In genomic region chr20:44911264-44911921, GRCh38 we compare ENCODE assay signal across 8 cellular contexts. TPM values are rescaled to one million over a fixed set of nuclear protein-coding genes. Genes with fewer than 3 reads are reported as not detected.
DNase-seq lines count a peak whose midpoint lies in the region; ATAC-seq and TF ChIP-seq lines count a peak whose summit lies in the region.

No MANE protein-coding gene starts in this region.

- ATAC-seq in sciatic nerve: no peak

- H3K27me3 ChIP-seq in esophagus squamous epithelium: no peaks in the 10 kb centered on the region

- peak in 5 of 6 experiments; percentile 13 to 32 (median 29) for DNase-seq in stimulated activated naive CD4-positive, alpha-beta T cell (lab: John Stamatoyannopoulos, UW)
- no peak for DNase-seq in stimulated activated naive CD4-positive, alpha-beta T cell treated with Interleukin-2 at 50 U/mL for 16 hours (lab: John Stamatoyannopoulos, UW)
- DNase-seq in NCI-H460 (ENCODE audit: extremely low read depth, low read depth) (peak; percentile 85), fibroblast of the aortic adventitia (ENCODE audit: low read depth) (peak; percentile 54), sciatic nerve (ENCODE audit: low spot score) (no peak), esophagus squamous epithelium (lab: John Stamatoyannopoulos, UW) (no peak)
- peak; percentile 53 for DNase-seq in activated CD8-positive, alpha-beta memory T cell treated with anti-CD3 and anti-CD28 coated beads, Interleukin-2, amount 50 U/mL, for 4 hours
- DNase-seq in stimulated activated CD4-positive, alpha-beta T cell treated with anti-CD3 and anti-CD28 coated beads, Interleukin-15, amount 100 ng/mL, for 24 hours: peak; percentile 73

- TF ChIP-seq CTCF in fibroblast of the aortic adventitia (IDR thresholded peaks at IDR 0.05; ENCODE audit: insufficient read depth, low read length) (peak; percentile 43), esophagus squamous epithelium (IDR thresholded peaks at IDR 0.05) (peak in 3 of 6 experiments; percentile 4 to 34 (median 12))

- WGBS in esophagus squamous epithelium, 2 donors: 52 to 65% methylated on average over 19 to 21 of the region's 21 CpGs

- H3K4me3 ChIP-seq in fibroblast of the aortic adventitia (ENCODE audit: low read depth, low read length) (no peak overlapping the region), esophagus squamous epithelium (no peak overlapping the region)

- H3K27ac ChIP-seq in esophagus squamous epithelium: no peak overlapping the region

- peaks cover 5 to 27% (median 8%) of the 10 kb centered on the region in 3 donors for H3K4me1 ChIP-seq in esophagus squamous epithelium

- intact Hi-C loops in sciatic nerve (cut with DNase I): no loop called here
- intact Hi-C loops in esophagus squamous epithelium (cut with DNase I): no loop called here

- TF ChIP-seq POLR2A in esophagus squamous epithelium (IDR thresholded peaks at IDR 0.05): no peak

- no peaks in the 10 kb centered on the region for H3K9me3 ChIP-seq in esophagus squamous epithelium

- peaks cover 0 to 40% (median 10%) of the 10 kb centered on the region in 3 donors for H3K36me3 ChIP-seq in esophagus squamous epithelium

RNA-seq across cellular contexts. Expression of gene PABPC1L, which starts 1.5 kb away (rescaled TPM):
- total RNA-seq in NCI-H460 (2014; rRNA removed; shearing (Covaris generic)): 56.2 and 67.6 TPM in 2 replicates
- polyA plus RNA-seq in NCI-H460 (2014; cell fraction: nucleus; rRNA removed): 169 and 193 TPM in 2 replicates
- total RNA-seq in fibroblast of the aortic adventitia (ENCODE audit: low replicate concordance): 7.9 and 13.8 TPM in 2 replicates
- 15.6 TPM for total RNA-seq in sciatic nerve
- 10 to 100 TPM in 1 of 4 donors, 1 to 10 TPM in 3; 5.9 to 18.5 (median 8.7) TPM for total RNA-seq in esophagus squamous epithelium

RNA-seq across cellular contexts. Expression of gene YWHAB, which starts 25.9 kb away (rescaled TPM):
- 86.9 and 113 TPM in 2 replicates for total RNA-seq in NCI-H460 (2014; rRNA removed; shearing (Covaris generic))
- polyA plus RNA-seq in NCI-H460 (2014; cell fraction: nucleus; rRNA removed): 56.3 and 75.9 TPM in 2 replicates
- total RNA-seq in fibroblast of the aortic adventitia (ENCODE audit: low replicate concordance): 174 and 180 TPM in 2 replicates
- 126 TPM for total RNA-seq in sciatic nerve
- total RNA-seq in esophagus squamous epithelium: 100 to 1,000 TPM; 110 to 170 (median 133) TPM

RNA-seq across cellular contexts. Expression of gene TOMM34, which starts 48.8 kb away (rescaled TPM):
- 52.9 and 58.0 TPM in 2 replicates for total RNA-seq in NCI-H460 (2014; rRNA removed; shearing (Covaris generic))
- 41.4 and 41.7 TPM in 2 replicates for polyA plus RNA-seq in NCI-H460 (2014; cell fraction: nucleus; rRNA removed)
- total RNA-seq in fibroblast of the aortic adventitia (ENCODE audit: low replicate concordance) (7.0 and 29.3 TPM in 2 replicates), sciatic nerve (19.3 TPM), esophagus squamous epithelium (10 to 100 TPM; 11.4 to 19.5 (median 16.7) TPM)

RNA-seq across cellular contexts. Expression of gene STK4, which starts 54.9 kb away (rescaled TPM):
- 32.2 and 42.4 TPM in 2 replicates for total RNA-seq in NCI-H460 (2014; rRNA removed; shearing (Covaris generic))
- 26.1 and 39.3 TPM in 2 replicates for polyA plus RNA-seq in NCI-H460 (2014; cell fraction: nucleus; rRNA removed)
- total RNA-seq in fibroblast of the aortic adventitia (ENCODE audit: low replicate concordance) (20.8 and 41.6 TPM in 2 replicates), sciatic nerve (43.8 TPM), esophagus squamous epithelium (10 to 100 TPM; 14.6 to 29.8 (median 17.6) TPM)

Comparison
In these comparisons a context has a peak if more than half of its experiments do, and no peak if none do; other contexts are left out.
1. DNase-seq: peak in stimulated activated naive CD4-positive, alpha-beta T cell (5 of 6), NCI-H460 (single experiment), activated CD8-positive, alpha-beta memory T cell treated with anti-CD3 and anti-CD28 coated beads, Interleukin-2, amount 50 U/mL, for 4 hours (single experiment), fibroblast of the aortic adventitia (single experiment) and stimulated activated CD4-positive, alpha-beta T cell treated with anti-CD3 and anti-CD28 coated beads, Interleukin-15, amount 100 ng/mL, for 24 hours (single experiment); none in stimulated activated naive CD4-positive, alpha-beta T cell treated with Interleukin-2 at 50 U/mL for 16 hours (single experiment), sciatic nerve (single experiment) and esophagus squamous epithelium (single experiment).